Comparison of ENCODE assay signal across 16 cellular contexts in the genomic region with DNA sequence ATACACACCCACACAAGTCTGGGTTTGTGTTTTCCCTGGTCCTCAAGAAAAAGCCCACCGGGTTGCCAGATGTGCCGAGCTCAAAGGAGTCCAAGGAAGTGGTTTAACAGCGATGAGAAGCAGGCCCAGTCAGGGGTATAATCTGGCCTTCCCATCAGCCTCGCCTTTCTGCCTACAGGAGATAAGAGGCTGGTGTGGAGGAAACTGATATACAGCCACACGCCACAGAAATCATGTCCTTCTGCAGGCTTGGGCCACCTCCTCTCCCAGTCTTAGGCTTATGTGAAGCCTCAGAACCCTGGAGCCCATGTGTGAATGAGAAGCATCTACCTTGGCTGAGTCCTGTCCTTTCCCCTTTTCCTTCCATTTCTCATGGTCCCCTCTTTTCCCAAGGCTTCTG. TPM values are rescaled to one million over a fixed set of nuclear protein-coding genes. Genes with fewer than 3 reads are reported as not detected.
"Had no signal": no experiment of that assay in that cellular context is flagged by ENCODE, and none has a peak within 500 bp of the region (broad histone marks: within the 10 kb centered on the region; RNA-seq: fewer than 3 reads in every experiment).

No MANE protein-coding gene starts in this region.

- H3K4me1 Mint-ChIP-seq: activated naive CD4-positive, alpha-beta T cell treated with anti-CD3 and anti-CD28 coated beads, Interleukin-2, amount 50 U/mL, for 24 hours; naive B cell had no signal

- H3K27ac Mint-ChIP-seq: activated naive CD4-positive, alpha-beta T cell treated with anti-CD3 and anti-CD28 coated beads, Interleukin-2, amount 50 U/mL, for 24 hours; naive B cell; neural progenitor cell; progenitor cell of endocrine pancreas had no signal

- H3K9me3 Mint-ChIP-seq: activated naive CD4-positive, alpha-beta T cell treated with anti-CD3 and anti-CD28 coated beads, Interleukin-2, amount 50 U/mL, for 24 hours had no signal

- DNase-seq: activated CD4-positive, alpha-beta T cell treated with anti-CD3 and anti-CD28 coated beads for 1 hour; activated CD4-positive, alpha-beta T cell treated with anti-CD3 and anti-CD28 coated beads, Interleukin-2, amount 50 U/mL, for 4 hours; activated gamma-delta T cell; adrenal gland; left ventricle myocardium superior; mucosa of descending colon; naive B cell; stimulated activated CD4-positive, alpha-beta T cell treated with anti-CD3 and anti-CD28 coated beads, Interleukin-12 subunit alpha, Interleukin-12 subunit beta, amount 100 ng/mL, for 4 hours; stimulated activated naive CD4-positive, alpha-beta T cell treated with Interleukin-2 at 50 U/mL for 16 hours; T-helper 9 cell; thyroid gland; WERI-Rb-1 had no signal

- H3K4me3 Mint-ChIP-seq: activated naive CD4-positive, alpha-beta T cell treated with anti-CD3 and anti-CD28 coated beads, Interleukin-2, amount 50 U/mL, for 24 hours; naive B cell; neural progenitor cell had no signal

- ATAC-seq: left ventricle myocardium superior, mucosa of descending colon had no signal

- H3K36me3 Mint-ChIP-seq: activated naive CD4-positive, alpha-beta T cell treated with anti-CD3 and anti-CD28 coated beads, Interleukin-2, amount 50 U/mL, for 24 hours; naive B cell; neural progenitor cell had no signal

RNA-seq across cellular contexts. Expression of gene MMP2, which starts 43.6 kb away (rescaled TPM):
- total RNA-seq: activated CD8-positive, alpha-beta memory T cell treated with anti-CD3 and anti-CD28 coated beads for 36 hours had no signal
